Comparison of ENCODE assay signal across 8 cellular contexts in the genomic region with DNA sequence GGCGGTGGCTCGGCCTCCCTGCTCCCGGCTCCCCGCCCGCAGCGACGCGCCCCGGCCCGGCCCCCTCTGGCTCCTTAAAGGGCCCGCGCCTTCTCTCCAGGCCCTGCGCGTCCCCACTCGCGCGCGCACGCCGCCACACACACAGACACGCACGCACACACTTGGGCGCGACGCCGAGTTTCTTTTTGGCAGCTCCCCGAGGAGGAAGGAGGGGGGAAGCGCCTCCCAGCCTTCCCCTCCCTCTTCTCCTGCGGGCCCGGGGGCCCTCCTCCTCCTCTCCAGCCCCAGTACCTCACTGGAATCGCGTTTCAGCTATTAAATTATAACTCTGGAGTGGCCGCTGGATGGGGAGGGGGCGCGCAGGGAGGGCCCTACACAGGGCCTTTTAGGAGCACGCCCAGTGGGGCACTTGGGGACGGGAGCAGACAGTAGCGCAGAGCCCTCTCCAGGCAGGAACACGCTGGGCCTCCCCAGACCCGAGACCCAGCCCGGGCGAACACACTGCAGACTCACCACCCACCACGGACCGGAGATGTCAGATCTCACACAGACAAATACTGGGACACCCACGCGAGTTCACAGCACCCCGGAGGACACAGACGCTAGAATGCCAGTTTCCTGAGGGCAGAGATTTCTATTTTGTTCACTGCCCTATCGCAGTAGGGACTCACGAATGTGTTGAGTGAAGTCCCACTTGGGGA. TPM values are rescaled to one million over a fixed set of nuclear protein-coding genes. Genes with fewer than 3 reads are reported as not detected.
DNase-seq lines count a peak whose midpoint lies in the region; ATAC-seq and TF ChIP-seq lines count a peak whose summit lies in the region.

No MANE protein-coding gene starts in this region.

- TF ChIP-seq CTCF in chondrocyte (IDR thresholded peaks at IDR 0.05), result no peak

- CTCF ChIA-PET in activated CD4-positive, alpha-beta T cell treated with anti-CD3 and anti-CD28 coated beads for 36 hours (lab: Charles Lee), result no interaction called here

- peak overlapping the region; percentile 75 for H3K4me3 Mint-ChIP-seq in activated CD4-positive, alpha-beta T cell treated with anti-CD3 and anti-CD28 coated beads for 36 hours
- H3K4me3 Mint-ChIP-seq in chondrocyte (ENCODE audit: unreplicated experiment), result peak overlapping the region; percentile 74

- DNase-seq in ACHN (peak; percentile 78), NCI-H446 treated with DMSO at 0.1 percent for 48 hours (lab: John Stamatoyannopoulos, UW) (peak; percentile 91), chondrocyte (ENCODE audit: low spot score) (no peak)
- peak; percentile 89 for DNase-seq in activated CD4-positive, alpha-beta T cell treated with anti-CD3 and anti-CD28 coated beads for 36 hours
- DNase-seq in stimulated activated CD4-positive, alpha-beta T cell treated with anti-CD3 and anti-CD28 coated beads, Interleukin-1b, Interleukin-23, amount 100 ng/mL, for 24 hours (ENCODE audit: low read depth in 4 of 4, low spot score in 1 of 4), result peak; percentile 42 to 68 (median 64)

- H3K27me3 Mint-ChIP-seq in activated CD4-positive, alpha-beta T cell treated with anti-CD3 and anti-CD28 coated beads for 36 hours, result no peaks in the 10 kb centered on the region
- no peaks in the 10 kb centered on the region for H3K27me3 Mint-ChIP-seq in chondrocyte (ENCODE audit: low read depth)

- peak overlapping the region; percentile 90 for H3K27ac ChIP-seq in layer of hippocampus (ENCODE audit: low read depth, low read length)

- no peaks in the 10 kb centered on the region for H3K36me3 Mint-ChIP-seq in activated CD4-positive, alpha-beta T cell treated with anti-CD3 and anti-CD28 coated beads for 36 hours (ENCODE audit: low read depth)
- no peaks in the 10 kb centered on the region for H3K36me3 Mint-ChIP-seq in chondrocyte (ENCODE audit: low read depth)

- no peaks in the 10 kb centered on the region for H3K27me3 ChIP-seq in layer of hippocampus (ENCODE audit: control insufficient read depth, insufficient read depth, low read length)

- no peaks in the 10 kb centered on the region for H3K9me3 Mint-ChIP-seq in activated CD4-positive, alpha-beta T cell treated with anti-CD3 and anti-CD28 coated beads for 36 hours (ENCODE audit: low read depth)
- H3K9me3 Mint-ChIP-seq in chondrocyte (ENCODE audit: low read depth), result no peaks in the 10 kb centered on the region

- ATAC-seq in GM18909 (IDR thresholded peaks at IDR 0.05; ENCODE audit: poor library complexity, unreplicated experiment) (peak; percentile 62), HG03175 (IDR thresholded peaks at IDR 0.05; ENCODE audit: unreplicated experiment) (peak; percentile 59)
- peak; percentile 72 for ATAC-seq in activated CD4-positive, alpha-beta T cell treated with anti-CD3 and anti-CD28 coated beads for 36 hours

- in situ Hi-C loops in ACHN (cut with HindIII; ENCODE audit: low pct_ligation_motif_present, low pct_unique_long_range_greater_than_20kb, low sequenced_read_pairs), result no loop called here

- intact Hi-C loops in activated CD4-positive, alpha-beta T cell treated with anti-CD3 and anti-CD28 coated beads for 36 hours (cut with DNase I, micrococcal nuclease), result loop anchor here (1.0 to 10.0 kb wide), 11 partner anchors 19 to 853 kb away; partner anchors contain the start of genes ATP6V0A2 (in 1 of the 2), CCDC92 (in 1 of the 2), DHX37 (in 1 of the 2) and SCARB1 (in 1 of the 2)

- POLR2A ChIA-PET in activated CD4-positive, alpha-beta T cell treated with anti-CD3 and anti-CD28 coated beads for 36 hours (lab: Charles Lee), result interaction anchor here (1.1 kb wide), 1 partner anchor 22 kb away, joined by 3 read pairs; no protein-coding TSS in a partner anchor

- peak overlapping the region; percentile 89 for H3K27ac Mint-ChIP-seq in activated CD4-positive, alpha-beta T cell treated with anti-CD3 and anti-CD28 coated beads for 36 hours
- H3K27ac Mint-ChIP-seq in chondrocyte (ENCODE audit: unreplicated experiment), result peak overlapping the region; percentile 98

- H3K4me1 Mint-ChIP-seq in activated CD4-positive, alpha-beta T cell treated with anti-CD3 and anti-CD28 coated beads for 36 hours, result peaks cover 33% of the 10 kb centered on the region
- H3K4me1 Mint-ChIP-seq in chondrocyte (ENCODE audit: low read depth), result peaks cover 35% of the 10 kb centered on the region

RNA-seq across cellular contexts. Expression of gene NCOR2, which starts 0.4 kb away (rescaled TPM):
- 100 to 1,000 TPM; 103 to 115 TPM for total RNA-seq in activated CD4-positive, alpha-beta T cell treated with anti-CD3 and anti-CD28 coated beads for 36 hours
- 327 to 390 TPM (median 348 TPM) in 3 replicates for total RNA-seq in chondrocyte
